Comparison of ENCODE assay signal across 7 cellular contexts in the genomic region with DNA sequence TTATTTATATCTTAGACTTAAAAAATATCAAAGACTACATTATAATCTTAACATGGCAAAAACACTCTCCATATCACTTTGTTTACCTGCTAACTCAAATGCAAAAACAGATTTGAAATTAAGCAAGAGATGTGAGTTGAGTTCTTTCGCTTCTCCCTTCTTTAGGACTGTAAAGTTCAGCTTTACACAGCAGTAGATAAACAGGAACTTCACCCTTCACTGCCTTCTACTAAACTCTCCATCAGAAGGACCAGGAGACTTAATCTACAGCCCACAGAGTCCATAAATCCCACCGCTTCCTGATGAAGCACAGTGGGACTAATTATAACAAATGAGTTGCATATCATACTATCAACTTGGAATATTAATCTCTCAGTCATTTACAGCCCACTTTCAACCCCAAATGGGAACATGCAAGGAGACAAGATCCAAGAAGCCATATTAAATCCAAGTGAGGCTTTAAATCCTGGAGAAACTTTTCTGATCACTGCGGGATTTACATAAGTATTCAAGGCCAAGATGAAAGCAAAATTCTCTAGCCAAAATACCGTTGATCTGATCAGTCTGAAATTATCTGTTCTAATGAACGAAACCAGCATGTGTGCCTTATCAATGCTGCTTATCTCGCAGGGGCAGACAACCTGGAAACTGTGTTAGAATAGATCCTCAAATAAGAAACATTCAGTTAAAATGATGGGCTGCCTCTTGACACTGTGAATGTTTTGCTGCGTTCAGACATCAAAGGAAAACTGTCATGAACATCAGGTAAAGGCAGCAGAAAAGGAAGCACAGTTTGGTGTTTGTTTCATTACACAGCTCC. TPM values are rescaled to one million over a fixed set of nuclear protein-coding genes. Genes with fewer than 3 reads are reported as not detected.
A peak's percentile ranks its signal among the peaks of the same experiment; 100 is the strongest.
DNase-seq lines count a peak whose midpoint lies in the region; ATAC-seq and TF ChIP-seq lines count a peak whose summit lies in the region.

No MANE protein-coding gene starts in this region.

- DNase-seq in NOMO-1 treated with dmso at 0.1 percent for 144 hours (lab: John Stamatoyannopoulos, UW; ENCODE audit: unreplicated experiment) (peak; percentile 53), chondrocyte (ENCODE audit: low spot score) (no peak), activated gamma-delta T cell (lab: John Stamatoyannopoulos, UW) (no peak), omental fat pad (ENCODE audit: low spot score) (no peak)

- H3K9me3 ChIP-seq in mucosa of rectum (ENCODE audit: control insufficient read depth in 2 of 2, low read length in 2 of 2): no peaks in the 10 kb centered on the region

- H3K9ac ChIP-seq in mucosa of rectum (ENCODE audit: low read depth in 1 of 2, low read length in 2 of 2): peak overlapping the region; percentile 84 to 91

- H3K36me3 ChIP-seq in mucosa of rectum (ENCODE audit: control insufficient read depth in 2 of 2, insufficient read depth in 2 of 2, low read length in 2 of 2): no peaks in the 10 kb centered on the region

- no peaks in the 10 kb centered on the region for H3K27me3 Mint-ChIP-seq in chondrocyte (ENCODE audit: low read depth)

- H3K27me3 ChIP-seq in mucosa of rectum (ENCODE audit: control insufficient read depth in 2 of 2, insufficient read depth in 2 of 2, low read length in 2 of 2): no peaks in the 10 kb centered on the region

- peak overlapping the region; percentile 96 for H3K4me3 Mint-ChIP-seq in chondrocyte (ENCODE audit: unreplicated experiment)

- H3K4me1 ChIP-seq in mucosa of rectum (ENCODE audit: control insufficient read depth in 2 of 2, insufficient read depth in 2 of 2, low read length in 2 of 2): peaks cover 6 to 13% of the 10 kb centered on the region in 2 donors

- peak overlapping the region; percentile 95 for H3K27ac Mint-ChIP-seq in chondrocyte (ENCODE audit: unreplicated experiment)

- no peaks in the 10 kb centered on the region for H3K36me3 Mint-ChIP-seq in chondrocyte (ENCODE audit: low read depth)

- no peaks in the 10 kb centered on the region for H3K9me3 Mint-ChIP-seq in chondrocyte (ENCODE audit: low read depth)

- ATAC-seq in GM19395 (IDR thresholded peaks at IDR 0.05; ENCODE audit: unreplicated experiment) (peak; percentile 33), HG02852 (IDR thresholded peaks at IDR 0.05; ENCODE audit: unreplicated experiment) (no peak), omental fat pad (ENCODE audit: low FRiP score) (no peak)

- H3K4me3 ChIP-seq in mucosa of rectum (ENCODE audit: low read length in 2 of 2): peak overlapping the region; percentile 80 to 87

- no peak for TF ChIP-seq CTCF in chondrocyte (IDR thresholded peaks at IDR 0.05)
- TF ChIP-seq CTCF in omental fat pad (IDR thresholded peaks at IDR 0.05): no peak

- H3K4me1 Mint-ChIP-seq in chondrocyte (ENCODE audit: low read depth): peaks cover 46% of the 10 kb centered on the region

- peak overlapping the region; percentile 77 to 78 for H3K27ac ChIP-seq in mucosa of rectum (ENCODE audit: low read depth in 2 of 2, low read length in 2 of 2)

RNA-seq across cellular contexts. Expression of a gene that starts 1.6 kb away (rescaled TPM):
- total RNA-seq in chondrocyte: 95.4 to 104 TPM (median 99.0 TPM) in 3 replicates
- 100 to 1,000 TPM; 126 to 215 (median 162) TPM for total RNA-seq in omental fat pad

RNA-seq across cellular contexts. Expression of a gene that starts 27.3 kb away (rescaled TPM):
- total RNA-seq in chondrocyte (69.0 to 80.5 TPM (median 72.7 TPM) in 3 replicates), omental fat pad (10 to 100 TPM; 41.6 to 53.4 (median 46.0) TPM)

RNA-seq across cellular contexts. Expression of a gene that starts 27.6 kb away (rescaled TPM):
- 62.6 to 68.6 TPM (median 62.9 TPM) in 3 replicates for total RNA-seq in chondrocyte
- 10 to 100 TPM; 19.1 to 58.2 (median 30.9) TPM for total RNA-seq in omental fat pad
